8 cellular contexts compared by ENCODE assay signal in genomic region chr19:16198363-16198636, GRCh38. TPM values are rescaled to one million over a fixed set of nuclear protein-coding genes. Genes with fewer than 3 reads are reported as not detected.
DNase-seq lines count a peak whose midpoint lies in the region; TF ChIP-seq lines count a peak whose summit lies in the region.

No MANE protein-coding gene starts in this region.

- H3K27ac ChIP-seq in AG04450 (ENCODE audit: low read depth, low read length) (no peak overlapping the region), layer of hippocampus (ENCODE audit: low read depth, low read length) (peak overlapping the region; percentile 89), tibial nerve (peak overlapping the region; percentile 22 to 93 (median 85))

- H3K9ac ChIP-seq in adipocyte (ENCODE audit: low read length): peak overlapping the region; percentile 97

- TF ChIP-seq POLR2A in tibial nerve (IDR thresholded peaks at IDR 0.05): no peak

- H3K27me3 ChIP-seq in AG04450 (ENCODE audit: control insufficient read depth, insufficient read depth, low read length): no peaks in the 10 kb centered on the region
- no peaks in the 10 kb centered on the region for H3K27me3 ChIP-seq in adipocyte (replicated peaks; ENCODE audit: control insufficient read depth, insufficient read depth, low read length)
- no peaks in the 10 kb centered on the region for H3K27me3 ChIP-seq in layer of hippocampus (ENCODE audit: control insufficient read depth, insufficient read depth, low read length)
- no peaks in the 10 kb centered on the region for H3K27me3 ChIP-seq in tibial nerve

- peaks cover 20% of the 10 kb centered on the region for H3K36me3 ChIP-seq in adipocyte (ENCODE audit: control insufficient read depth, insufficient read depth, low read length, severe bottlenecking)
- peaks cover 0 to 41% (median 0%) of the 10 kb centered on the region in 3 donors for H3K36me3 ChIP-seq in tibial nerve

- H3K9me3 ChIP-seq in AG04450 (ENCODE audit: control insufficient read depth, insufficient read depth, low read length): no peaks in the 10 kb centered on the region; the same call in 1 of the 2 replicates
- no peaks in the 10 kb centered on the region for H3K9me3 ChIP-seq in adipocyte (ENCODE audit: control insufficient read depth, low read length)
- H3K9me3 ChIP-seq in tibial nerve: no peaks in the 10 kb centered on the region

- 0 to 1% methylated on average over 10 to 12 of the region's 19 CpGs for WGBS in tibial nerve, 2 donors

- POLR2A ChIA-PET in AG04450 (lab: Yijun Ruan, JAX): interaction anchor here (1.2 to 1.6 kb wide), 3 partner anchors 13 to 126 kb away, joined by 3 to 11 read pairs (median 7); partner anchors contain the start of genes FAM32A and KLF2

- H3K4me1 ChIP-seq in adipocyte (ENCODE audit: control insufficient read depth, insufficient read depth, low read length) (peaks cover 60% of the 10 kb centered on the region), tibial nerve (peaks cover 2 to 41% (median 25%) of the 10 kb centered on the region in 4 donors)

- peak overlapping the region; percentile 98 for H3K4me3 ChIP-seq in AG04450 (ENCODE audit: low read depth, low read length)
- H3K4me3 ChIP-seq in HFF-Myc (replicated peaks; ENCODE audit: low read depth, low read length): peak overlapping the region; percentile 98
- peak overlapping the region; percentile 90 for H3K4me3 ChIP-seq in adipocyte (ENCODE audit: low read length)
- peak overlapping the region; percentile 60 to 99 (median 72) for H3K4me3 ChIP-seq in tibial nerve

- TF ChIP-seq CTCF in AG04450 (IDR thresholded peaks at IDR 0.05; ENCODE audit: low read depth, low read length) (no peak), HFF-Myc (IDR thresholded peaks at IDR 0.05; ENCODE audit: low read depth, low read length, missing control alignments) (no peak), tibial nerve (IDR thresholded peaks at IDR 0.05) (no peak)

- DNase-seq in AG04450 (ENCODE audit: low read depth, low spot score) (no peak), HFF-Myc (ENCODE audit: extremely low read depth, low read depth) (no peak), adipocyte (ENCODE audit: low read depth) (no peak), tibial nerve (ENCODE audit: low spot score in 2 of 2) (no peak), NOMO-1 treated with DMSO at 0.1 percent for 48 hours (lab: John Stamatoyannopoulos, UW; ENCODE audit: unreplicated experiment) (no peak), NCI-H2107 (lab: John Stamatoyannopoulos, UW) (no peak), T-helper 9 cell (no peak)

- CTCF ChIA-PET in AG04450 (lab: Charles Lee): interaction anchor here (0.9 to 4.5 kb wide), 3 partner anchors 13 to 156 kb away, joined by 4 to 23 read pairs (median 4); partner anchors contain the start of gene FAM32A

- TF ChIP-seq EP300 in tibial nerve (IDR thresholded peaks at IDR 0.05): no peak

RNA-seq across cellular contexts. Expression of gene AP1M1, which starts 0.6 kb away (rescaled TPM):
- polyA plus RNA-seq in AG04450 (2011; rRNA removed): 42.5 and 54.3 TPM in 2 replicates
- polyA minus RNA-seq in AG04450 (2011; rRNA and poly(A)+ RNA removed): 59.5 and 63.7 TPM in 2 replicates
- 100 to 1,000 TPM in 3 of 4 donors, 10 to 100 TPM in 1; 92.8 to 144 (median 109) TPM for total RNA-seq in tibial nerve

RNA-seq across cellular contexts. Expression of gene FAM32A, which starts 13.1 kb away (rescaled TPM):
- polyA plus RNA-seq in AG04450 (2011; rRNA removed): 164 and 177 TPM in 2 replicates
- 53.8 and 56.3 TPM in 2 replicates for polyA minus RNA-seq in AG04450 (2011; rRNA and poly(A)+ RNA removed)
- 10 to 100 TPM; 55.3 to 82.6 (median 73.0) TPM for total RNA-seq in tibial nerve

RNA-seq across cellular contexts. Expression of gene CIB3, which starts 25.0 kb away (rescaled TPM):
- not detected in 2 replicates for polyA plus RNA-seq in AG04450 (2011; rRNA removed)
- polyA minus RNA-seq in AG04450 (2011; rRNA and poly(A)+ RNA removed): not detected in 2 replicates
- total RNA-seq in tibial nerve: not detected

RNA-seq across cellular contexts. Expression of gene HSH2D, which starts 54.8 kb away (rescaled TPM):
- not detected in 2 replicates for polyA plus RNA-seq in AG04450 (2011; rRNA removed)
- not detected in 2 replicates for polyA minus RNA-seq in AG04450 (2011; rRNA and poly(A)+ RNA removed)
- total RNA-seq in tibial nerve: under 1 TPM in 1 of 4 donors, not detected in 3; 0.22 TPM
